Comparison of ENCODE assay signal across 9 cellular contexts in the genomic region with DNA sequence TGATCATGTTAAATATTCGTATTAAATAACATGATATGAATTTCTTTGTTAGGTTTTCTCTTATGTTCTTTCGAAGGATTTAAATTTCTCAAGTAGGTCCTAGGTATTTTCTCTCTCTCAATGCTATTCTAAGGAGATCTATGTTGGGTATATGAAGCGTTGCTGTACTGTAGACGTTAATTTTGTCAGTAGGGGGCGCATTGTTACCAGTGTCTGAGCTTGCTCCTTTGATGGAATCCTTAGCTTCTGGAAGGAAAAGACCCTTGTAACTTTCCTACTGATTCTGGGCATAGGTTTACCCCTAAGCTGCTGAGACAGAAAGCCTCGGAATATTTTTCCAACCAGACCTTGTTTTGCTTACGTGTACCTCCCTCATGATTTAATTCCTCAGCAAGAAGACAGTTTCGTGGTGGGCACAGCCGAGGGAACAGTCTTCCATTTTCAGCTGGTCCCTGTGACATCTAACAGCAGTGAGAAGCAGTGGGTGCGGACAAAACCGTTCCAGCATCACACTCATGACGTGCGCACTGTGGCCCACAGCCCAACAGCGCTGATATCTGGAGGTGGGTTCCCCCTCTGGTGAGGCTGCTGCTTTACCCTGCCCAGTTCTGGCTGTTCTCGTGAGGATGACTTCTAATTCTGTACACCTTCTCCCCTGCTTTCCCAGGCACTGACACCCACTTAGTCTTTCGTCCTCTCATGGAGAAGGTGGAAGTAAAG. TPM values are rescaled to one million over a fixed set of nuclear protein-coding genes. Genes with fewer than 3 reads are reported as not detected.
DNase-seq lines count a peak whose midpoint lies in the region; ATAC-seq and TF ChIP-seq lines count a peak whose summit lies in the region.
"Had no signal": no experiment of that assay in that cellular context is flagged by ENCODE, and none has a peak within 500 bp of the region (broad histone marks: within the 10 kb centered on the region; RNA-seq: fewer than 3 reads in every experiment).

No MANE protein-coding gene starts in this region.

- H3K36me3 Mint-ChIP-seq in Calu3 (ENCODE audit: insufficient read depth, unreplicated experiment) = peaks cover 82% of the 10 kb centered on the region
- peaks cover 5 to 11% of the 10 kb centered on the region in 2 donors for H3K36me3 Mint-ChIP-seq in activated naive CD4-positive, alpha-beta T cell treated with anti-CD3 and anti-CD28 coated beads, Interleukin-2, amount 50 U/mL, for 72 hours
- peaks cover 36% of the 10 kb centered on the region for H3K36me3 Mint-ChIP-seq in osteocyte (ENCODE audit: unreplicated experiment)

- H3K4me1 Mint-ChIP-seq in Calu3 (ENCODE audit: low read depth, unreplicated experiment) = no peaks in the 10 kb centered on the region
- no peaks in the 10 kb centered on the region for H3K4me1 Mint-ChIP-seq in osteocyte (ENCODE audit: unreplicated experiment)

- no peak overlapping the region for H3K4me3 Mint-ChIP-seq in Calu3 (ENCODE audit: low read depth, unreplicated experiment)
- H3K4me3 Mint-ChIP-seq in osteocyte (ENCODE audit: unreplicated experiment) = no peak overlapping the region
- H3K4me3 Mint-ChIP-seq: T-helper 1 cell treated with Interleukin-12 subunit alpha and Interleukin-12 subunit beta and Interleukin-4 antibody, amounts not matched to agents 30 μg/mL and 1 μg/mL, for 36 hours had no signal

- H3K27ac Mint-ChIP-seq in Calu3 (ENCODE audit: unreplicated experiment) (no peak overlapping the region), osteocyte (ENCODE audit: unreplicated experiment) (no peak overlapping the region)
- H3K27ac Mint-ChIP-seq in activated naive CD4-positive, alpha-beta T cell treated with anti-CD3 and anti-CD28 coated beads, Interleukin-2, amount 50 U/mL, for 72 hours = no peak overlapping the region
- H3K27ac Mint-ChIP-seq: T-helper 1 cell treated with Interleukin-12 subunit alpha and Interleukin-12 subunit beta and Interleukin-4 antibody, amounts not matched to agents 30 μg/mL and 1 μg/mL, for 36 hours had no signal

- peak; percentile 76 to 77 for ATAC-seq in activated naive CD4-positive, alpha-beta T cell treated with anti-CD3 and anti-CD28 coated beads, Interleukin-2, amount 50 U/mL, for 72 hours
- ATAC-seq in GM21825 (IDR thresholded peaks at IDR 0.05; ENCODE audit: unreplicated experiment) = no peak
- ATAC-seq in HG03571 (IDR thresholded peaks at IDR 0.05; ENCODE audit: unreplicated experiment) = no peak

- TF ChIP-seq CTCF in Calu3 (IDR thresholded peaks at IDR 0.05; ENCODE audit: unreplicated experiment) = peak; percentile 61
- TF ChIP-seq CTCF in HFF-Myc (IDR thresholded peaks at IDR 0.05; ENCODE audit: low read depth, low read length, missing control alignments) = peak; percentile 72
- peak; percentile 86 for TF ChIP-seq CTCF in osteocyte (IDR thresholded peaks at IDR 0.05)

- no peaks in the 10 kb centered on the region for H3K9me3 Mint-ChIP-seq in Calu3 (ENCODE audit: low read depth, unreplicated experiment)
- H3K9me3 Mint-ChIP-seq in activated naive CD4-positive, alpha-beta T cell treated with anti-CD3 and anti-CD28 coated beads, Interleukin-2, amount 50 U/mL, for 72 hours = no peaks in the 10 kb centered on the region
- no peaks in the 10 kb centered on the region for H3K9me3 Mint-ChIP-seq in osteocyte (ENCODE audit: unreplicated experiment)
- H3K9me3 Mint-ChIP-seq: T-helper 1 cell treated with Interleukin-12 subunit alpha and Interleukin-12 subunit beta and Interleukin-4 antibody, amounts not matched to agents 30 μg/mL and 1 μg/mL, for 36 hours had no signal

- DNase-seq in Calu3 = peak; percentile 68
- peak; percentile 71 for DNase-seq in HFF-Myc (ENCODE audit: extremely low read depth, low read depth)
- DNase-seq in NOMO-1 treated with DMSO at 0.1 percent for 48 hours (lab: John Stamatoyannopoulos, UW; ENCODE audit: unreplicated experiment) = peak; percentile 61
- DNase-seq in activated naive CD4-positive, alpha-beta T cell treated with anti-CD3 and anti-CD28 coated beads, Interleukin-2, amount 50 U/mL, for 72 hours (ENCODE audit: low spot score in 2 of 2) = peak in 1 of 2 donors; percentile 55
- DNase-seq in foreskin melanocyte = peak; percentile 58
- no peak for DNase-seq in osteocyte (ENCODE audit: extremely low spot score, unreplicated experiment)

- intact Hi-C loops in Calu3 (cut with micrococcal nuclease; ENCODE audit: unreplicated experiment) = loop anchor here (1.0 kb wide), 1 partner anchor 137 kb away; no protein-coding TSS in a partner anchor

- no peak overlapping the region for H3K4me3 ChIP-seq in HFF-Myc (replicated peaks; ENCODE audit: low read depth, low read length)

- BruUV-seq in Calu3 (replicated peaks; lab: Mats Ljungman, UMichigan) = no TSS peak

- no peaks in the 10 kb centered on the region for H3K27me3 Mint-ChIP-seq in Calu3 (ENCODE audit: unreplicated experiment)
- no peaks in the 10 kb centered on the region for H3K27me3 Mint-ChIP-seq in osteocyte (ENCODE audit: unreplicated experiment)

- CTCF ChIA-PET in Calu3 (lab: Charles Lee) = interaction anchor here (0.8 to 1.6 kb wide), 9 partner anchors 11 to 178 kb away, joined by 3 to 12 read pairs (median 3); no protein-coding TSS in a partner anchor

RNA-seq across cellular contexts. Expression of gene UTP4, which starts 17.9 kb away (rescaled TPM):
- 113 and 116 TPM in 2 replicates for total RNA-seq in Calu3 (2022)
- total RNA-seq in activated naive CD4-positive, alpha-beta T cell treated with anti-CD3 and anti-CD28 coated beads, Interleukin-2, amount 50 U/mL, for 72 hours = 10 to 100 TPM; 56.0 to 86.7 TPM
- total RNA-seq in osteocyte = 41.6 and 41.8 TPM in 2 replicates

RNA-seq across cellular contexts. Expression of gene CHTF8, which starts 17.9 kb away (rescaled TPM):
- total RNA-seq in Calu3 (2022) = 131 and 146 TPM in 2 replicates
- total RNA-seq in activated naive CD4-positive, alpha-beta T cell treated with anti-CD3 and anti-CD28 coated beads, Interleukin-2, amount 50 U/mL, for 72 hours = 100 to 1,000 TPM in 1 of 2 donors, 10 to 100 TPM in 1; 94.6 to 135 TPM
- total RNA-seq in osteocyte = 88.0 and 91.7 TPM in 2 replicates

RNA-seq across cellular contexts. Expression of gene SNTB2, which starts 36.7 kb away (rescaled TPM):
- total RNA-seq in Calu3 (2022) = 27.5 and 29.3 TPM in 2 replicates
- 10 to 100 TPM; 12.7 to 21.2 TPM for total RNA-seq in activated naive CD4-positive, alpha-beta T cell treated with anti-CD3 and anti-CD28 coated beads, Interleukin-2, amount 50 U/mL, for 72 hours
- total RNA-seq in osteocyte = 39.6 and 45.6 TPM in 2 replicates

RNA-seq across cellular contexts. Expression of gene HAS3, which starts 44.9 kb away (rescaled TPM):
- total RNA-seq in Calu3 (2022) = 29.8 and 33.2 TPM in 2 replicates
- under 1 TPM; 0.31 to 0.61 TPM for total RNA-seq in activated naive CD4-positive, alpha-beta T cell treated with anti-CD3 and anti-CD28 coated beads, Interleukin-2, amount 50 U/mL, for 72 hours
- total RNA-seq in osteocyte = 0.89 and 1.6 TPM in 2 replicates

Comparison
In these comparisons a context has a peak if more than half of its experiments do, and no peak if none do; other contexts are left out.
1. ATAC-seq: peak in activated naive CD4-positive, alpha-beta T cell treated with anti-CD3 and anti-CD28 coated beads, Interleukin-2, amount 50 U/mL, for 72 hours (2 of 2); none in GM21825 (single experiment) and HG03571 (single experiment).
2. Peak in every context shown above with its lines, with median percentiles within 50 percentile points of each other: CTCF ChIP-seq.